In genomic region chr1:21762022-21762404, GRCh38 we compare ENCODE assay signal across 1 cellular context.
A peak's percentile ranks its signal among the peaks of the same experiment; 100 is the strongest.
TF ChIP-seq lines count a peak whose summit lies in the region.

No MANE protein-coding gene starts in this region.

TF ChIP-seq in GM12878, 131 proteins besides CTCF, POLR2A, EP300 and RAD21 (continued from another document):
- TF ChIP-seq, protein P1, sequence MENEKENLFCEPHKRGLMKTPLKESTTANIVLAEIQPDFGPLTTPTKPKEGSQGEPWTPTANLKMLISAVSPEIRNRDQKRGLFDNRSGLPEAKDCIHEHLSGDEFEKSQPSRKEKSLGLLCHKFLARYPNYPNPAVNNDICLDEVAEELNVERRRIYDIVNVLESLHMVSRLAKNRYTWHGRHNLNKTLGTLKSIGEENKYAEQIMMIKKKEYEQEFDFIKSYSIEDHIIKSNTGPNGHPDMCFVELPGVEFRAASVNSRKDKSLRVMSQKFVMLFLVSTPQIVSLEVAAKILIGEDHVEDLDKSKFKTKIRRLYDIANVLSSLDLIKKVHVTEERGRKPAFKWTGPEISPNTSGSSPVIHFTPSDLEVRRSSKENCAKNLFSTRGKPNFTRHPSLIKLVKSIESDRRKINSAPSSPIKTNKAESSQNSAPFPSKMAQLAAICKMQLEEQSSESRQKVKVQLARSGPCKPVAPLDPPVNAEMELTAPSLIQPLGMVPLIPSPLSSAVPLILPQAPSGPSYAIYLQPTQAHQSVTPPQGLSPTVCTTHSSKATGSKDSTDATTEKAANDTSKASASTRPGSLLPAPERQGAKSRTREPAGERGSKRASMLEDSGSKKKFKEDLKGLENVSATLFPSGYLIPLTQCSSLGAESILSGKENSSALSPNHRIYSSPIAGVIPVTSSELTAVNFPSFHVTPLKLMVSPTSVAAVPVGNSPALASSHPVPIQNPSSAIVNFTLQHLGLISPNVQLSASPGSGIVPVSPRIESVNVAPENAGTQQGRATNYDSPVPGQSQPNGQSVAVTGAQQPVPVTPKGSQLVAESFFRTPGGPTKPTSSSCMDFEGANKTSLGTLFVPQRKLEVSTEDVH (IDR thresholded peaks at IDR 0.05; ENCODE audit: low read depth, partially characterized antibody): no peak
- TF ChIP-seq SREBF2 (IDR thresholded peaks at IDR 0.05; ENCODE audit: low read length) (no peak), ZNF217 (IDR thresholded peaks at IDR 0.05) (peak; percentile 76; the same call in 1 of the 2 replicates), FOXM1 (IDR thresholded peaks at IDR 0.05; ENCODE audit: low read depth, low read length) (peak; percentile 75; the same call in 1 of the 2 replicates), IRF4 (IDR thresholded peaks at IDR 0.05; ENCODE audit: low read depth, low read length) (0 out of 2 replicates have a peak, but pooled peaks have one; percentile 25), NBN (IDR thresholded peaks at IDR 0.05) (peak; percentile 75; the same call in 1 of the 2 replicates)
